Comparison of ENCODE assay signal across 21 cellular contexts in genomic region chr7:140677496-140677895, GRCh38. TPM values are rescaled to one million over a fixed set of nuclear protein-coding genes. Genes with fewer than 3 reads are reported as not detected.
"Had no signal": no experiment of that assay in that cellular context is flagged by ENCODE, and none has a peak within 500 bp of the region (broad histone marks: within the 10 kb centered on the region; RNA-seq: fewer than 3 reads in every experiment).

No MANE protein-coding gene starts in this region.

- DNase-seq: activated CD4-positive, alpha-beta memory T cell treated with anti-CD3 and anti-CD28 coated beads for 36 hours; activated CD4-positive, alpha-beta T cell treated with anti-CD3 and anti-CD28 coated beads for 4 hours; activated naive CD4-positive, alpha-beta T cell treated with Interleukin-2 at 50 U/mL for 16 hours; activated naive CD8-positive, alpha-beta T cell treated with anti-CD3 and anti-CD28 coated beads, Interleukin-2, amount 50 U/mL, for 24 hours; anterior cingulate cortex; caudate nucleus; colonic mucosa; erythroblast; foreskin melanocyte; lower lobe of right lung; stimulated activated CD4-positive, alpha-beta T cell treated with anti-CD3 and anti-CD28 coated beads, Interleukin-4, amount 100 ng/mL, for 24 hours; SW 1271; testis had no signal

- H3K27me3 Mint-ChIP-seq: activated CD4-positive, alpha-beta memory T cell treated with anti-CD3 and anti-CD28 coated beads for 36 hours; activated naive CD8-positive, alpha-beta T cell treated with anti-CD3 and anti-CD28 coated beads, Interleukin-2, amount 50 U/mL, for 24 hours; activated T-helper 17 cell treated with anti-CD3 and anti-CD28 coated beads, Interleukin-2, amount 50 U/mL, for 72 hours; type B pancreatic cell had no signal

- H3K4me3 Mint-ChIP-seq: activated CD4-positive, alpha-beta memory T cell treated with anti-CD3 and anti-CD28 coated beads for 36 hours; activated naive CD8-positive, alpha-beta T cell treated with anti-CD3 and anti-CD28 coated beads, Interleukin-2, amount 50 U/mL, for 24 hours; activated T-helper 17 cell treated with anti-CD3 and anti-CD28 coated beads, Interleukin-2, amount 50 U/mL, for 72 hours; brain; stimulated activated effector memory CD8-positive, alpha-beta T cell treated with anti-CD3 and anti-CD28 coated beads, Interleukin-12 subunit alpha, Interleukin-12 subunit beta, amount 100 ng/mL, for 72 hours; T-helper 2 cell treated with Interferon-gamma antibody and Interleukin-4, amounts not matched to agents 5 μg/mL and 100 μg/mL, for 36 hours; type B pancreatic cell; WTC11 had no signal

- H3K27ac Mint-ChIP-seq: activated CD4-positive, alpha-beta memory T cell treated with anti-CD3 and anti-CD28 coated beads for 36 hours; activated naive CD8-positive, alpha-beta T cell treated with anti-CD3 and anti-CD28 coated beads, Interleukin-2, amount 50 U/mL, for 24 hours; activated T-helper 17 cell treated with anti-CD3 and anti-CD28 coated beads, Interleukin-2, amount 50 U/mL, for 72 hours; stimulated activated effector memory CD8-positive, alpha-beta T cell treated with anti-CD3 and anti-CD28 coated beads, Interleukin-12 subunit alpha, Interleukin-12 subunit beta, amount 100 ng/mL, for 72 hours; T-helper 2 cell treated with Interferon-gamma antibody and Interleukin-4, amounts not matched to agents 5 μg/mL and 100 μg/mL, for 36 hours; type B pancreatic cell had no signal

- ATAC-seq: activated naive CD8-positive, alpha-beta T cell treated with anti-CD3 and anti-CD28 coated beads, Interleukin-2, amount 50 U/mL, for 24 hours; activated T-helper 17 cell treated with anti-CD3 and anti-CD28 coated beads, Interleukin-2, amount 50 U/mL, for 72 hours; lower lobe of right lung; sciatic nerve; stimulated activated effector memory CD8-positive, alpha-beta T cell treated with anti-CD3 and anti-CD28 coated beads, Interleukin-12 subunit alpha, Interleukin-12 subunit beta, amount 100 ng/mL, for 72 hours; WTC11 had no signal

- H3K9me3 Mint-ChIP-seq: activated CD4-positive, alpha-beta memory T cell treated with anti-CD3 and anti-CD28 coated beads for 36 hours; activated naive CD8-positive, alpha-beta T cell treated with anti-CD3 and anti-CD28 coated beads, Interleukin-2, amount 50 U/mL, for 24 hours; activated T-helper 17 cell treated with anti-CD3 and anti-CD28 coated beads, Interleukin-2, amount 50 U/mL, for 72 hours; brain; stimulated activated effector memory CD8-positive, alpha-beta T cell treated with anti-CD3 and anti-CD28 coated beads, Interleukin-12 subunit alpha, Interleukin-12 subunit beta, amount 100 ng/mL, for 72 hours; T-helper 2 cell treated with Interferon-gamma antibody and Interleukin-4, amounts not matched to agents 5 μg/mL and 100 μg/mL, for 36 hours; type B pancreatic cell; WTC11 had no signal

RNA-seq across cellular contexts. Expression of gene DENND2A, which starts 36.9 kb away (rescaled TPM):
- total RNA-seq: activated CD4-positive, alpha-beta memory T cell treated with anti-CD3 and anti-CD28 coated beads for 36 hours; activated T-helper 17 cell treated with anti-CD3 and anti-CD28 coated beads, Interleukin-2, amount 50 U/mL, for 72 hours; mononuclear cell had no signal
